Comparison of ENCODE assay signal across 24 cellular contexts in genomic region chr4:4831825-4832224, GRCh38. TPM values are rescaled to one million over a fixed set of nuclear protein-coding genes. Genes with fewer than 3 reads are reported as not detected.
DNase-seq lines count a peak whose midpoint lies in the region; ATAC-seq, FAIRE-seq and TF ChIP-seq lines count a peak whose summit lies in the region.
"Had no signal": no experiment of that assay in that cellular context is flagged by ENCODE, and none has a peak within 500 bp of the region (broad histone marks: within the 10 kb centered on the region; RNA-seq: fewer than 3 reads in every experiment).

No MANE protein-coding gene starts in this region.

- intact Hi-C loops in K562 (cut with micrococcal nuclease): no loop called here

- BruUV-seq in K562 (replicated peaks; lab: Mats Ljungman, UMichigan): no TSS peak

- no peak for FAIRE-seq in K562 (lab: Jason Lieb, UNC)
- FAIRE-seq: A204.1, D721Med, GM12878, GM19239 had no signal

- no peak overlapping the region for H3K27ac ChIP-seq in K562 (ENCODE audit: extremely low read depth, low read depth, low read length)
- H3K27ac ChIP-seq: 22Rv1; BLaER1 treated with 17β-estradiol and CSF1 and Interleukin-3, amounts not matched to agents 10 nM and 100 nM had no signal

- TF ChIP-seq CTCF in K562 (IDR thresholded peaks at IDR 0.05 in 2 of 3, conservative IDR thresholded peaks at IDR 0.05 in 1 of 3; ENCODE audit: insufficient read depth in 2 of 3, low read depth in 1 of 3, low read length in 3 of 3): no peak

- in situ Hi-C loops in K562 (cut with MboI): no loop called here

- no peak overlapping the region for H3K9ac ChIP-seq in K562 (ENCODE audit: insufficient read depth in 1 of 2, low read depth in 2 of 2, low read length in 2 of 2)
- H3K9ac ChIP-seq: BLaER1 treated with 17β-estradiol and CSF1 and Interleukin-3, amounts not matched to agents 10 nM and 100 nM had no signal

- H3K9me3 ChIP-seq in K562 (replicated peaks; ENCODE audit: control insufficient read depth, insufficient read depth, low read depth, low read length): no peaks in the 10 kb centered on the region
- H3K9me3 ChIP-seq: BE2C had no signal

- H3K4me3 ChIP-seq in K562: no peak overlapping the region
- H3K4me3 ChIP-seq: BLaER1 treated with 17β-estradiol and CSF1 and Interleukin-3, amounts not matched to agents 10 nM and 100 nM; GM12878; GM23338 had no signal

- 5% methylated on average over 6 of the region's 6 CpGs for WGBS in K562 (ENCODE audit: insufficient coverage, low coverage, missing lambda C conversion rate)

- H3K79me2 ChIP-seq in K562 (ENCODE audit: control insufficient read depth, insufficient read depth, low read length): no peaks in the 10 kb centered on the region

- no peak for TF ChIP-seq EP300 in K562 (IDR thresholded peaks at IDR 0.05; ENCODE audit: low read length)

- H3K9me1 ChIP-seq in K562 (ENCODE audit: control insufficient read depth, insufficient read depth, low read length): no peaks in the 10 kb centered on the region

- no peak overlapping the region for H3K4me2 ChIP-seq in K562 (ENCODE audit: insufficient read depth, low read length)
- H3K4me2 ChIP-seq: BLaER1 treated with 17β-estradiol and CSF1 and Interleukin-3, amounts not matched to agents 10 nM and 100 nM; GM23338 had no signal

- CTCF ChIA-PET in K562 (lab: Yijun Ruan, JAX; ENCODE audit: low intra/inter-chr PET ratio): no interaction called here

- TF ChIP-seq POLR2A in K562 (conservative IDR thresholded peaks at IDR 0.05): no peak

- H3K4me1 ChIP-seq in K562 (replicated peaks in 1 of 2; ENCODE audit: control insufficient read depth in 2 of 2, insufficient read depth in 2 of 2, low read length in 2 of 2): no peaks in the 10 kb centered on the region
- H3K4me1 ChIP-seq: BE2C had no signal

- peak; percentile 2 for DNase-seq in activated effector memory CD4-positive, alpha-beta T cell treated with anti-CD3 and anti-CD28 coated beads, Interleukin-2, amount 50 U/mL, for 16 hours
- DNase-seq in activated effector memory CD4-positive, alpha-beta T cell treated with Interleukin-2 at 50 U/mL for 16 hours: no peak
- no peak for DNase-seq in K562 (ENCODE audit: extremely low read depth in 1 of 4, low spot score in 3 of 4)
- DNase-seq in islet precursor cell: peak; percentile 17
- no peak for DNase-seq in NCI-H146 treated with DMSO at 0.1 percent for 48 hours (lab: John Stamatoyannopoulos, UW; ENCODE audit: unreplicated experiment)
- DNase-seq in NCI-H345 treated with DMSO at 0.1 percent for 48 hours (lab: John Stamatoyannopoulos, UW; ENCODE audit: unreplicated experiment): no peak
- DNase-seq: AML-193; BE2C; CD4-positive, alpha-beta T cell; CD8-positive, alpha-beta memory T cell; DMS 273 treated with DMSO at 0.1 percent for 48 hours; DMS79; EL; GDM1; H9 had no signal

- no peaks in the 10 kb centered on the region for H3K36me3 ChIP-seq in K562 (ENCODE audit: control insufficient read depth, insufficient read depth, low read length)
- H3K36me3 ChIP-seq: BE2C; BLaER1 treated with 17β-estradiol and CSF1 and Interleukin-3, amounts not matched to agents 10 nM and 100 nM had no signal

- peaks cover 0 to 6% of the 10 kb centered on the region in 2 experiments; a peak in 1 of 5 replicates for H3K27me3 ChIP-seq in K562 (ENCODE audit: control insufficient read depth in 2 of 2, insufficient read depth in 2 of 2, low read length in 2 of 2)
- H3K27me3 ChIP-seq: BE2C; BLaER1 treated with 17β-estradiol and CSF1 and Interleukin-3, amounts not matched to agents 10 nM and 100 nM had no signal

- H2AFZ ChIP-seq in K562 (ENCODE audit: low read depth, low read length): 0 out of 2 replicates have a peak overlapping the region, but pooled peaks have one; percentile 32
- H2AFZ ChIP-seq: GM23338 had no signal

- POLR2A ChIA-PET in K562 (lab: Yijun Ruan, JAX): no interaction called here

- no peak for TF ChIP-seq RAD21 in K562 (CRISPR knock-in tag; conservative IDR thresholded peaks at IDR 0.05 in 1 of 2, IDR thresholded peaks at IDR 0.05 in 1 of 2)

- ATAC-seq in K562: no peak
- ATAC-seq: GM12878, GM23338, HCT116 had no signal

- no peaks in the 10 kb centered on the region for H4K20me1 ChIP-seq in K562 (replicated peaks; ENCODE audit: control insufficient read depth, insufficient read depth, low read length)
- H4K20me1 ChIP-seq: BLaER1 treated with 17β-estradiol and CSF1 and Interleukin-3, amounts not matched to agents 10 nM and 100 nM had no signal

TF ChIP-seq in K562, 482 proteins besides CTCF, POLR2A, EP300 and RAD21:
- TF ChIP-seq BCOR (IDR thresholded peaks at IDR 0.05) (peak; percentile 68; the same call in 1 of the 2 replicates), SMAD1 (IDR thresholded peaks at IDR 0.05; ENCODE audit: low read depth, low read length, partially characterized antibody) (no peak), MXI1 (IDR thresholded peaks at IDR 0.05; ENCODE audit: low read depth, low read length) (no peak), TARDBP (IDR thresholded peaks at IDR 0.05) (no peak), RBM25 (IDR thresholded peaks at IDR 0.05; ENCODE audit: low read depth, low read length, severe bottlenecking) (peak; percentile 75), STAT5A (IDR thresholded peaks at IDR 0.05; ENCODE audit: borderline replicate concordance, low read length) (no peak), NR2C2 (CRISPR knock-in tag; IDR thresholded peaks at IDR 0.05) (no peak), NR2C2 (tag; IDR thresholded peaks at IDR 0.05) (no peak)
TF ChIP-seq in K562: peak in this region for 2.

RNA-seq across cellular contexts. Expression of gene MSX1, which starts 27.6 kb away (rescaled TPM):
- 0.56 and 1.8 TPM in 2 replicates for total RNA-seq in K562 (2011; cell fraction: chromatin; rRNA removed; ENCODE audit: low replicate concordance)
- 1.8 and 2.5 TPM in 2 replicates for total RNA-seq in K562 (2011; cell fraction: nucleolus; rRNA removed)
- 1.0 and 1.3 TPM in 2 replicates for total RNA-seq in K562 (2011; cell fraction: nucleoplasm; rRNA removed)
- total RNA-seq in K562 (2014; rRNA removed): 4.9 and 6.5 TPM in 2 replicates
- total RNA-seq in K562 (2014; rRNA removed; fragmentation: Illumina TruSeq; extraction: Trizol): 1.3 and 1.6 TPM in 2 replicates
- total RNA-seq in K562 (2015; rRNA removed; fragmentation: Illumina TruSeq; extraction: Trizol): 1.6 and 2.3 TPM in 2 replicates
- total RNA-seq in K562 (2021): 6.1 and 6.3 TPM in 2 replicates
- polyA plus RNA-seq in K562 (2011; rRNA removed): 2.7 and 4.0 TPM in 2 replicates
- polyA plus RNA-seq in K562 (2011; cell fraction: cytosol; rRNA removed): 2.9 and 12.3 TPM in 2 replicates
- polyA plus RNA-seq in K562 (2011; cell fraction: nucleus; rRNA removed): 4.8 and 6.3 TPM in 2 replicates
- polyA plus RNA-seq in K562 (2012): 2.0 and 7.0 TPM in 2 replicates
- 1.3 and 1.9 TPM in 2 replicates for polyA plus RNA-seq in K562 (2014; fragmentation: Illumina TruSeq; extraction: Trizol)
- polyA plus RNA-seq in K562 (2014; fragmentation: Nextera tagmentation; extraction: Ambion mirVana): 1 to 10 TPM; 1.4 to 1.8 TPM
- 6.0 and 8.3 TPM in 2 replicates for polyA plus RNA-seq in K562 (2014; rRNA removed)
- polyA minus RNA-seq in K562 (2011; rRNA and poly(A)+ RNA removed): 0.21 and 0.30 TPM in 2 replicates
- polyA minus RNA-seq in K562 (2011; cell fraction: cytosol; rRNA and poly(A)+ RNA removed): 0.73 and 2.4 TPM in 2 replicates
- 1.8 and 2.2 TPM in 2 replicates for polyA minus RNA-seq in K562 (2011; cell fraction: nucleus; rRNA and poly(A)+ RNA removed)
- total RNA-seq: CD4-positive, alpha-beta T cell; GM23338; H9 had no signal
- polyA plus RNA-seq: CD14-positive monocyte; CD8-positive, alpha-beta memory T cell had no signal

Comparison
In these comparisons a context has a peak if more than half of its experiments do, and no peak if none do; other contexts are left out.
1. DNase-seq: peak in activated effector memory CD4-positive, alpha-beta T cell treated with anti-CD3 and anti-CD28 coated beads, Interleukin-2, amount 50 U/mL, for 16 hours (single experiment) and islet precursor cell (single experiment); none in activated effector memory CD4-positive, alpha-beta T cell treated with Interleukin-2 at 50 U/mL for 16 hours (single experiment), K562 (0 of 4), NCI-H146 treated with DMSO at 0.1 percent for 48 hours (single experiment) and NCI-H345 treated with DMSO at 0.1 percent for 48 hours (single experiment).